ENCODE assay signal across 18 cellular contexts in genomic region chr18:8051388-8051787, GRCh38.
"Had no signal": no experiment of that assay in that cellular context is flagged by ENCODE, and none has a peak within 500 bp of the region (broad histone marks: within the 10 kb centered on the region; RNA-seq: fewer than 3 reads in every experiment).

No MANE protein-coding gene starts in this region.

- H3K27me3 ChIP-seq: cardiac muscle cell, foreskin keratinocyte, tibial artery, vagina had no signal

- H3K9me3 Mint-ChIP-seq: activated CD4-positive, alpha-beta T cell treated with anti-CD3 and anti-CD28 coated beads, Interleukin-2, amount 10 ng/mL, durations not matched to agents 24 days and 14 days; activated naive CD8-positive, alpha-beta T cell treated with anti-CD3 and anti-CD28 coated beads, Interleukin-2, amount 10 ng/mL, durations not matched to agents 7 days and 5 days had no signal

- H3K4me1 ChIP-seq: foreskin keratinocyte had no signal

- DNase-seq: activated CD4-positive, alpha-beta T cell treated with anti-CD3 and anti-CD28 coated beads, Interleukin-2, amount 10 ng/mL, durations not matched to agents 24 days and 14 days; activated gamma-delta T cell treated with Interleukin-2 at 50 U/mL for 16 hours; activated naive CD8-positive, alpha-beta T cell treated with anti-CD3 and anti-CD28 coated beads, Interleukin-2, amount 10 ng/mL, durations not matched to agents 7 days and 5 days; activated T-cell treated with anti-CD3 and anti-CD28 coated beads, Interleukin-2, amount 50 U/mL, for 1 hour; aorta; effector memory CD4-positive, alpha-beta T cell; foreskin keratinocyte; head of caudate nucleus; left colon; posterior cingulate gyrus; tibial artery; WERI-Rb-1 had no signal

- H3K36me3 Mint-ChIP-seq: activated naive CD8-positive, alpha-beta T cell treated with anti-CD3 and anti-CD28 coated beads, Interleukin-2, amount 10 ng/mL, durations not matched to agents 7 days and 5 days; naive thymus-derived CD4-positive, alpha-beta T cell had no signal

- H3K27ac ChIP-seq: cardiac muscle cell, coronary artery, foreskin keratinocyte, neutrophil, tibial artery, vagina, WERI-Rb-1 had no signal

- H3K36me3 ChIP-seq: cardiac muscle cell, neutrophil, tibial artery, vagina, WERI-Rb-1 had no signal

- H3K4me3 ChIP-seq: cardiac muscle cell, coronary artery, smooth muscle cell, tibial artery, vagina had no signal

- H3K4me1 Mint-ChIP-seq: activated naive CD8-positive, alpha-beta T cell treated with anti-CD3 and anti-CD28 coated beads, Interleukin-2, amount 10 ng/mL, durations not matched to agents 7 days and 5 days had no signal

- H3K9me3 ChIP-seq: neutrophil, tibial artery, vagina had no signal

- H3K4me3 Mint-ChIP-seq: activated CD4-positive, alpha-beta T cell treated with anti-CD3 and anti-CD28 coated beads, Interleukin-2, amount 10 ng/mL, durations not matched to agents 24 days and 14 days; activated naive CD8-positive, alpha-beta T cell treated with anti-CD3 and anti-CD28 coated beads, Interleukin-2, amount 10 ng/mL, durations not matched to agents 7 days and 5 days had no signal

- H3K27ac Mint-ChIP-seq: activated naive CD8-positive, alpha-beta T cell treated with anti-CD3 and anti-CD28 coated beads, Interleukin-2, amount 10 ng/mL, durations not matched to agents 7 days and 5 days had no signal

- ATAC-seq: foreskin keratinocyte, left colon had no signal

- H3K27me3 Mint-ChIP-seq: activated CD4-positive, alpha-beta T cell treated with anti-CD3 and anti-CD28 coated beads, Interleukin-2, amount 10 ng/mL, durations not matched to agents 24 days and 14 days had no signal
